ENCODE assay signal across 29 cellular contexts in the genomic region with DNA sequence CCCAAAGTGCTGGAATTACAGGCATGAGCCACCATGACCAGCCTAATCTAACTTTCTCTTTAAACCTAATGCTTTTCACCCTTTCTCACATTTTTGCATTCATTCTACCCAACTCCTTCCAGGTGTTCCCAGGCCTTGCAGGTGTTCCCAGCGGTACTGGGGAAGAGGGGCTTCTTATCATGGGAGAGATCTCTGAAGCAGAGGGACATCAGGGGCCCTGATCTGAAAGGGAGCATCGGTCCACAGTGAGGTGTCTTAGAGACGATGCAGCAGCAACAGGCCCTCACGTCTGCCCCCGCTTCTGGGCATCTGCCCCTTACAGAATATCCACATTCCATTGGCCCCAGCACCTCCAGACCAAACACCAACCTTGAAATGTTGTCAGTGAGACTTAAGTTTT. TPM values are rescaled to one million over a fixed set of nuclear protein-coding genes. Genes with fewer than 3 reads are reported as not detected.
DNase-seq lines count a peak whose midpoint lies in the region; ATAC-seq, FAIRE-seq and TF ChIP-seq lines count a peak whose summit lies in the region.
"Had no signal": no experiment of that assay in that cellular context is flagged by ENCODE, and none has a peak within 500 bp of the region (broad histone marks: within the 10 kb centered on the region; RNA-seq: fewer than 3 reads in every experiment).

No MANE protein-coding gene starts in this region.

- DNase-seq in GM23338 (ENCODE audit: low spot score) (no peak), H9 (no peak), osteocyte (ENCODE audit: extremely low spot score, unreplicated experiment) (peak; percentile 53), NCI-H524 treated with DMSO at 0.1 percent for 48 hours (lab: John Stamatoyannopoulos, UW) (no peak), frontal cortex (ENCODE audit: low spot score in 2 of 2) (no peak), NCI-H69 (lab: John Stamatoyannopoulos, UW) (no peak), SHP77 (lab: John Stamatoyannopoulos, UW) (no peak)
- DNase-seq: 8988T; ACHN; BE2C; CD4-positive, alpha-beta memory T cell; CD4-positive, CD25-positive, alpha-beta regulatory T cell; CD8-positive, alpha-beta memory T cell; COR-L47; DMS 273 treated with DMSO at 0.1 percent for 48 hours; DMS153; DMS53; DMS79; DND-41; EL; GDM1 had no signal

- H2AFZ ChIP-seq in GM23338 (peak overlapping the region; percentile 18; the same call in 1 of the 2 replicates), H9 (ENCODE audit: low read length) (no peak overlapping the region)

- no peaks in the 10 kb centered on the region for H3K23me2 ChIP-seq in H9 (ENCODE audit: insufficient read length, low read depth, low read length, poor library complexity, severe bottlenecking)

- no peak overlapping the region for H2BK15ac ChIP-seq in H9 (ENCODE audit: low read depth, low read length)

- H3K36me3 Mint-ChIP-seq in GM23338 (ENCODE audit: low read depth) (peaks cover 10% of the 10 kb centered on the region; the same call in 2 of the 3 replicates), H9 (ENCODE audit: insufficient read depth in 1 of 3, low read depth in 3 of 3) (no peaks in the 10 kb centered on the region), osteocyte (ENCODE audit: unreplicated experiment) (no peaks in the 10 kb centered on the region)
- no peaks in the 10 kb centered on the region for H3K36me3 Mint-ChIP-seq in activated T-helper 17 cell treated with anti-CD3 and anti-CD28 coated beads, Interleukin-2, amount 50 U/mL, for 72 hours (ENCODE audit: low read depth)
- H3K36me3 Mint-ChIP-seq: CD14-positive monocyte; CD4-positive, alpha-beta memory T cell; CD4-positive, CD25-positive, alpha-beta regulatory T cell; CD8-positive, alpha-beta memory T cell had no signal

- no peaks in the 10 kb centered on the region for H3K79me1 ChIP-seq in H9 (ENCODE audit: insufficient read depth, low read depth, low read length, poor library complexity, severe bottlenecking)

- no peak overlapping the region for H2BK120ac ChIP-seq in H9 (ENCODE audit: low read depth, low read length, poor library complexity, severe bottlenecking)

- H3K9me3 Mint-ChIP-seq in GM23338 (peaks cover 11% of the 10 kb centered on the region), H9 (no peaks in the 10 kb centered on the region; a peak in 2 of 5 replicates), osteocyte (ENCODE audit: unreplicated experiment) (peaks cover 3% of the 10 kb centered on the region)
- H3K9me3 Mint-ChIP-seq in activated T-helper 17 cell treated with anti-CD3 and anti-CD28 coated beads, Interleukin-2, amount 50 U/mL, for 72 hours = no peaks in the 10 kb centered on the region
- H3K9me3 Mint-ChIP-seq: CD4-positive, alpha-beta memory T cell; CD4-positive, CD25-positive, alpha-beta regulatory T cell; CD8-positive, alpha-beta memory T cell had no signal

- no peak overlapping the region for H2BK12ac ChIP-seq in H9 (ENCODE audit: insufficient read length, low read depth, low read length)

- no peak overlapping the region for H3K4me3 ChIP-seq in GM23338
- H3K4me3 ChIP-seq: BLaER1, GM12878 had no signal

- H3K4me2 ChIP-seq in GM23338 (no peak overlapping the region), H9 (ENCODE audit: insufficient read depth, insufficient read length, low read length) (no peak overlapping the region)
- H3K4me2 ChIP-seq: BLaER1 had no signal

- H3K9me3 ChIP-seq in H9 (ENCODE audit: control insufficient read depth, low read depth, low read length) = no peaks in the 10 kb centered on the region
- H3K9me3 ChIP-seq: BE2C, BLaER1 had no signal

- no peaks in the 10 kb centered on the region for H3K36me3 ChIP-seq in GM23338 (ENCODE audit: insufficient read depth)
- H3K36me3 ChIP-seq: BE2C, BLaER1 had no signal

- no peak overlapping the region for H2AK5ac ChIP-seq in H9 (ENCODE audit: insufficient read length, low read length)

- H3K18ac ChIP-seq in H9 (ENCODE audit: insufficient read length, low read depth, low read length) = no peak overlapping the region

- no peak overlapping the region for H3K4me3 Mint-ChIP-seq in GM23338
- no peak overlapping the region for H3K4me3 Mint-ChIP-seq in H9
- no peak overlapping the region for H3K4me3 Mint-ChIP-seq in activated T-helper 17 cell treated with anti-CD3 and anti-CD28 coated beads, Interleukin-2, amount 50 U/mL, for 72 hours
- H3K4me3 Mint-ChIP-seq in osteocyte (ENCODE audit: unreplicated experiment) = no peak overlapping the region
- H3K4me3 Mint-ChIP-seq: CD14-positive monocyte; CD4-positive, alpha-beta memory T cell; CD4-positive, CD25-positive, alpha-beta regulatory T cell; CD8-positive, alpha-beta memory T cell had no signal

- H3K4ac ChIP-seq in H9 (ENCODE audit: low read depth, low read length) = no peak overlapping the region

- H4K20me1 ChIP-seq in GM23338 (replicated peaks; ENCODE audit: insufficient read depth) (no peaks in the 10 kb centered on the region), H9 (ENCODE audit: control insufficient read depth, insufficient read depth, insufficient read length) (peaks cover 2% of the 10 kb centered on the region)
- H4K20me1 ChIP-seq: BLaER1 had no signal

- H2BK5ac ChIP-seq in H9 (ENCODE audit: insufficient read length, low read length) = no peak overlapping the region

- H3T11ph ChIP-seq in H9 (ENCODE audit: low read length) = no peak overlapping the region

- no peaks in the 10 kb centered on the region for H3F3A ChIP-seq in GM23338 (replicated peaks; ENCODE audit: low read depth)

- H3K27me3 ChIP-seq in GM23338 (ENCODE audit: insufficient read depth) (no peaks in the 10 kb centered on the region; the same call in 1 of the 2 replicates), H9 (ENCODE audit: insufficient read depth, low read length) (no peaks in the 10 kb centered on the region)
- H3K27me3 ChIP-seq: BE2C, BLaER1 had no signal

- H3K27ac Mint-ChIP-seq in GM23338 = no peak overlapping the region
- H3K27ac Mint-ChIP-seq in H9 = peak overlapping the region in 2 of 3 experiments; percentile 24 to 39; a peak in 2 of 7 replicates
- peak overlapping the region; percentile 7 for H3K27ac Mint-ChIP-seq in activated T-helper 17 cell treated with anti-CD3 and anti-CD28 coated beads, Interleukin-2, amount 50 U/mL, for 72 hours
- no peak overlapping the region for H3K27ac Mint-ChIP-seq in osteocyte (ENCODE audit: unreplicated experiment)
- H3K27ac Mint-ChIP-seq: CD4-positive, CD25-positive, alpha-beta regulatory T cell had no signal

- H4K8ac ChIP-seq in H9 (replicated peaks; ENCODE audit: insufficient read length, low read depth, low read length) = no peak overlapping the region

- H3K79me2 ChIP-seq in GM23338 (replicated peaks; ENCODE audit: insufficient read depth) = no peaks in the 10 kb centered on the region
- no peaks in the 10 kb centered on the region for H3K79me2 ChIP-seq in H9 (ENCODE audit: insufficient read depth, low read length)

- no peak for FAIRE-seq in frontal cortex (lab: Jason Lieb, UNC)
- FAIRE-seq: A204.1, GM12878, GM12892, GM18507 had no signal

- TF ChIP-seq CTCF in GM23338 (conservative IDR thresholded peaks at IDR 0.05; ENCODE audit: low read depth in 2 of 2) (no peak), H9 (conservative IDR thresholded peaks at IDR 0.05) (no peak), osteocyte (IDR thresholded peaks at IDR 0.05) (no peak)

- H2BK20ac ChIP-seq in H9 (ENCODE audit: low read depth, low read length, poor library complexity, severe bottlenecking) = no peak overlapping the region

- H4K5ac ChIP-seq in H9 (ENCODE audit: insufficient read length, low read depth, low read length) = no peak overlapping the region

- H3K14ac ChIP-seq in H9 (ENCODE audit: insufficient read depth, low read length) = no peak overlapping the region

- no peak overlapping the region for H4K91ac ChIP-seq in H9 (ENCODE audit: insufficient read length, low read depth, low read length)

- ATAC-seq in GM23338 = no peak
- no peak for ATAC-seq in activated T-helper 17 cell treated with anti-CD3 and anti-CD28 coated beads, Interleukin-2, amount 50 U/mL, for 72 hours (replicated peaks)
- ATAC-seq: GM12878 had no signal

- H3K4me1 Mint-ChIP-seq in GM23338 (peaks cover 19% of the 10 kb centered on the region), H9 (peaks cover 21 to 22% of the 10 kb centered on the region in 2 experiments), osteocyte (ENCODE audit: unreplicated experiment) (peaks cover 3% of the 10 kb centered on the region)
- no peaks in the 10 kb centered on the region for H3K4me1 Mint-ChIP-seq in activated T-helper 17 cell treated with anti-CD3 and anti-CD28 coated beads, Interleukin-2, amount 50 U/mL, for 72 hours
- H3K4me1 Mint-ChIP-seq: CD4-positive, alpha-beta memory T cell; CD4-positive, CD25-positive, alpha-beta regulatory T cell; CD8-positive, alpha-beta memory T cell had no signal

- H3K4me1 ChIP-seq in GM23338 (ENCODE audit: insufficient read depth) = peaks cover 8% of the 10 kb centered on the region
- peaks cover 3% of the 10 kb centered on the region; the same call in 1 of the 2 replicates for H3K4me1 ChIP-seq in H9 (ENCODE audit: insufficient read depth, low read length)
- H3K4me1 ChIP-seq: BE2C, BLaER1 had no signal

- no CpG with 5 or more reads among the region's 5 CpGs for WGBS in H9 (ENCODE audit: extremely low coverage, insufficient read length, low lambda C conversion rate)

- no peak overlapping the region for H3K56ac ChIP-seq in H9 (ENCODE audit: insufficient read length, low read depth, low read length)

- H3K9ac ChIP-seq in H9 (ENCODE audit: extremely low read depth, insufficient read length, low read length) = no peak overlapping the region
- H3K9ac ChIP-seq: BLaER1 had no signal

- no peak overlapping the region for H3K27ac ChIP-seq in GM23338 (ENCODE audit: low read depth)
- H3K27ac ChIP-seq in H9 (ENCODE audit: insufficient read length, low read depth, low read length) = no peak overlapping the region
- H3K27ac ChIP-seq: BLaER1 had no signal

- H3K27me3 Mint-ChIP-seq in GM23338 (ENCODE audit: insufficient read depth, low read depth, poor library complexity) (peaks cover 12% of the 10 kb centered on the region), H9 (ENCODE audit: low read depth) (peaks cover 3% of the 10 kb centered on the region), osteocyte (ENCODE audit: unreplicated experiment) (no peaks in the 10 kb centered on the region)
- H3K27me3 Mint-ChIP-seq in activated T-helper 17 cell treated with anti-CD3 and anti-CD28 coated beads, Interleukin-2, amount 50 U/mL, for 72 hours = no peaks in the 10 kb centered on the region
- H3K27me3 Mint-ChIP-seq: CD4-positive, CD25-positive, alpha-beta regulatory T cell had no signal

- H3K9me2 ChIP-seq in GM23338 (ENCODE audit: insufficient read depth) = peaks cover 6% of the 10 kb centered on the region

- H3K23ac ChIP-seq in H9 (ENCODE audit: insufficient read length, low read depth, low read length) = no peak overlapping the region

TF ChIP-seq in GM23338, 12 proteins besides CTCF, POLR2A, EP300 and RAD21 (continues in another document):
- no peak for TF ChIP-seq ZNF331 (CRISPR knock-in tag; IDR thresholded peaks at IDR 0.05; ENCODE audit: low read depth)
- TF ChIP-seq CREB1 (CRISPR knock-in tag; IDR thresholded peaks at IDR 0.05; ENCODE audit: low read depth) = no peak

RNA-seq across cellular contexts. Expression of gene BDH1, which starts 29.0 kb away (rescaled TPM):
- 11.2 and 18.1 TPM in 2 replicates for total RNA-seq in GM23338 (2014; rRNA removed; shearing (Covaris generic))
- 17.1 and 19.3 TPM in 2 replicates for polyA plus RNA-seq in GM23338 (2016; fragmentation: Nextera tagmentation; extraction: Ambion mirVana)
- total RNA-seq in H9 (2021) = 16.3 and 23.8 TPM in 2 replicates
- total RNA-seq in activated T-helper 17 cell treated with anti-CD3 and anti-CD28 coated beads, Interleukin-2, amount 50 U/mL, for 72 hours = 10 to 100 TPM; 82.3 to 89.2 TPM
- 9.8 and 12.1 TPM in 2 replicates for total RNA-seq in osteocyte
- 9.8 TPM for total RNA-seq in frontal cortex
- total RNA-seq: G401 had no signal

Comparison
In these comparisons a context has a peak if more than half of its experiments do, and no peak if none do; other contexts are left out.
1. H3K27ac Mint-ChIP-seq: peak in H9 (2 of 3) and activated T-helper 17 cell treated with anti-CD3 and anti-CD28 coated beads, Interleukin-2, amount 50 U/mL, for 72 hours (single experiment); none in GM23338 (single experiment) and osteocyte (single experiment).